Comparison of ENCODE assay signal across 26 cellular contexts in genomic region chrX:129790808-129791207, GRCh38.
"Had no signal": no experiment of that assay in that cellular context is flagged by ENCODE, and none has a peak within 500 bp of the region (broad histone marks: within the 10 kb centered on the region; RNA-seq: fewer than 3 reads in every experiment).

No MANE protein-coding gene starts in this region.

- H3K4me3 ChIP-seq: breast epithelium, dorsolateral prefrontal cortex, esophagus muscularis mucosa, pancreas, psoas muscle, right atrium auricular region, testis, uterus had no signal

- DNase-seq: activated CD4-positive, alpha-beta T cell treated with anti-CD3 and anti-CD28 coated beads for 1 hour; activated CD4-positive, alpha-beta T cell treated with anti-CD3 and anti-CD28 coated beads, Interleukin-2, amount 50 U/mL, for 4 hours; activated effector memory CD4-positive, alpha-beta T cell treated with Interleukin-2 at 50 U/mL for 16 hours; activated naive CD4-positive, alpha-beta T cell treated with anti-CD3 and anti-CD28 coated beads for 36 hours; activated naive CD8-positive, alpha-beta T cell treated with anti-CD3 and anti-CD28 coated beads, Interleukin-2, amount 10 ng/mL, durations not matched to agents 7 days and 5 days; activated T-cell treated with anti-CD3 and anti-CD28 coated beads, Interleukin-2, amount 50 U/mL, for 4 hours; amniotic stem cell; dorsolateral prefrontal cortex; glutamatergic neuron; hippocampal formation; left ventricle myocardium superior; mammary epithelial cell; naive thymus-derived CD8-positive, alpha-beta T cell; pancreas; psoas muscle; stimulated activated CD4-positive, alpha-beta T cell treated with anti-CD3 and anti-CD28 coated beads, Interleukin-2, amount 100 ng/mL, for 24 hours; testis; trophoblast cell; uterus had no signal

- H3K9me3 Mint-ChIP-seq: activated naive CD4-positive, alpha-beta T cell treated with anti-CD3 and anti-CD28 coated beads for 36 hours; activated naive CD8-positive, alpha-beta T cell treated with anti-CD3 and anti-CD28 coated beads, Interleukin-2, amount 10 ng/mL, durations not matched to agents 7 days and 5 days; activated T-cell treated with anti-CD3 and anti-CD28 coated beads, Interleukin-2, amount 50 U/mL, for 4 hours; central memory CD8-positive, alpha-beta T cell; naive thymus-derived CD8-positive, alpha-beta T cell; stimulated activated memory B cell treated with anti-CD40 and anti-IgM and Interleukin-4, amounts not matched to agents 10 μg/mL and 1 μg/mL and 100 μg/mL, for 72 hours; T-helper 2 cell treated with Interferon-gamma antibody and Interleukin-4, amounts not matched to agents 5 μg/mL and 100 μg/mL, for 36 hours had no signal

- H3K27me3 Mint-ChIP-seq: activated naive CD8-positive, alpha-beta T cell treated with anti-CD3 and anti-CD28 coated beads, Interleukin-2, amount 10 ng/mL, durations not matched to agents 7 days and 5 days; central memory CD8-positive, alpha-beta T cell; naive thymus-derived CD8-positive, alpha-beta T cell; stimulated activated memory B cell treated with anti-CD40 and anti-IgM and Interleukin-4, amounts not matched to agents 10 μg/mL and 1 μg/mL and 100 μg/mL, for 72 hours had no signal

- H3K4me1 Mint-ChIP-seq: mesothelial cell of epicardium had no signal

- H3K36me3 ChIP-seq: breast epithelium, esophagus muscularis mucosa, pancreas, right atrium auricular region, uterus had no signal

- H3K9me3 ChIP-seq: breast epithelium, pancreas, psoas muscle, right atrium auricular region, testis, uterus had no signal

- H3K27me3 ChIP-seq: esophagus muscularis mucosa, pancreas, right atrium auricular region, testis, uterus had no signal

- H3K4me3 Mint-ChIP-seq: activated naive CD4-positive, alpha-beta T cell treated with anti-CD3 and anti-CD28 coated beads for 36 hours; activated naive CD8-positive, alpha-beta T cell treated with anti-CD3 and anti-CD28 coated beads, Interleukin-2, amount 10 ng/mL, durations not matched to agents 7 days and 5 days; activated T-cell treated with anti-CD3 and anti-CD28 coated beads, Interleukin-2, amount 50 U/mL, for 4 hours; central memory CD8-positive, alpha-beta T cell; mesothelial cell of epicardium; stimulated activated memory B cell treated with anti-CD40 and anti-IgM and Interleukin-4, amounts not matched to agents 10 μg/mL and 1 μg/mL and 100 μg/mL, for 72 hours; T-helper 2 cell treated with Interferon-gamma antibody and Interleukin-4, amounts not matched to agents 5 μg/mL and 100 μg/mL, for 36 hours had no signal

- H3K27ac Mint-ChIP-seq: mesothelial cell of epicardium; stimulated activated memory B cell treated with anti-CD40 and anti-IgM and Interleukin-4, amounts not matched to agents 10 μg/mL and 1 μg/mL and 100 μg/mL, for 72 hours; T-helper 2 cell treated with Interferon-gamma antibody and Interleukin-4, amounts not matched to agents 5 μg/mL and 100 μg/mL, for 36 hours had no signal

- H3K36me3 Mint-ChIP-seq: mesothelial cell of epicardium had no signal

- H3K27ac ChIP-seq: breast epithelium, dorsolateral prefrontal cortex, esophagus muscularis mucosa, pancreas, psoas muscle, right atrium auricular region, testis, uterus had no signal

- H3K4me1 ChIP-seq: breast epithelium, esophagus muscularis mucosa, pancreas, psoas muscle, right atrium auricular region, testis, uterus had no signal
